11 cellular contexts compared by ENCODE assay signal in genomic region chr1:31195267-31195666, GRCh38. TPM values are rescaled to one million over a fixed set of nuclear protein-coding genes. Genes with fewer than 3 reads are reported as not detected.
"Had no signal": no experiment of that assay in that cellular context is flagged by ENCODE, and none has a peak within 500 bp of the region (broad histone marks: within the 10 kb centered on the region; RNA-seq: fewer than 3 reads in every experiment).

No MANE protein-coding gene starts in this region.

RNA-seq across cellular contexts. Expression of gene NKAIN1, which starts 44.4 kb away (rescaled TPM):
- total RNA-seq: left lung; liver; lower lobe of right lung; naive thymus-derived CD8-positive, alpha-beta T cell; pulmonary artery endothelial cell; right atrium auricular region; right lobe of liver; skeletal muscle tissue; smooth muscle cell; tibial nerve; vagina had no signal
